In the genomic region with DNA sequence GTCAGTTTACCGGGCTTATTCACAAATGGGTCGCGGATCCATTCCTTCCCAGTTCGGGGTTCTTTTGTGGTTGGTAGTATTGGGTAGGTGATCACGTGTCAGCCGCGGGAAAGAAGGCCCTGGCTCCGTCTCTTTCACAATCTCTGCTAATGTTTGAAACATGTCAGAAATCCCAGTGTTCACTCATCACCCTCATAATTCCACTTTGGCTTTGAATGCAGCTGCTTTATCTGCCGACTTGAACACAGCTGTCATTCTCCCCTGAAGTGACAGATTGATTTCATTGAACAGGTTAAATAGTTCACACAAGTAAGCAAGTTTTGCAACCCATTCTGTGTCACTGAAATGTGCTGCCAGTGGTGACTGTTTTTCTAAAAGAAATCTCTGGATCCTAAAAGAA, we compare ENCODE assay signal across 2 cellular contexts. TPM values are rescaled to one million over a fixed set of nuclear protein-coding genes. Genes with fewer than 3 reads are reported as not detected.
"Had no signal": no experiment of that assay in that cellular context is flagged by ENCODE, and none has a peak within 500 bp of the region (broad histone marks: within the 10 kb centered on the region; RNA-seq: fewer than 3 reads in every experiment).

No MANE protein-coding gene starts in this region.

RNA-seq across cellular contexts. Expression of a gene that starts 44.5 kb away (rescaled TPM):
- total RNA-seq: M059J, MCF 10A had no signal
